ENCODE assay signal across 28 cellular contexts in genomic region chr4:112905728-112906127, GRCh38.
"Had no signal": no experiment of that assay in that cellular context is flagged by ENCODE, and none has a peak within 500 bp of the region (broad histone marks: within the 10 kb centered on the region; RNA-seq: fewer than 3 reads in every experiment).

No MANE protein-coding gene starts in this region.

- H3K27me3 Mint-ChIP-seq: dendritic cell treated with granulocyte-macrophage colony-stimulating factor and Interleukin-4, amounts not matched to agents 40 ng/mL and 50 ng/mL, for 4 days had no signal

- H3K27ac ChIP-seq: colonic mucosa, esophagus muscularis mucosa, foreskin keratinocyte, gastroesophageal sphincter, heart right ventricle, neutrophil, pancreas, right lobe of liver, thoracic aorta, tibial nerve, upper lobe of left lung, uterus had no signal

- H3K4me3 ChIP-seq: colonic mucosa, esophagus muscularis mucosa, gastroesophageal sphincter, heart right ventricle, lung, pancreas, right lobe of liver, thoracic aorta, tibial nerve, upper lobe of left lung, uterus had no signal

- DNase-seq: colonic mucosa; effector CD8-positive, alpha-beta T cell; foreskin keratinocyte; heart right ventricle; hippocampal formation; immature natural killer cell; islet precursor cell; kidney glomerular epithelial cell; left colon; natural killer cell; pancreas; right lobe of liver; stimulated activated CD4-positive, alpha-beta T cell treated with anti-CD3 and anti-CD28 coated beads, Interleukin-2, amount 100 ng/mL, for 24 hours; stimulated activated CD4-positive, alpha-beta T cell treated with anti-CD3 and anti-CD28 coated beads, Interleukin-4, amount 100 ng/mL, for 24 hours; stimulated activated naive CD4-positive, alpha-beta T cell treated with Interleukin-2 at 50 U/mL for 16 hours; substantia nigra; upper lobe of left lung; uterus had no signal

- H3K4me3 Mint-ChIP-seq: dendritic cell treated with granulocyte-macrophage colony-stimulating factor and Interleukin-4, amounts not matched to agents 40 ng/mL and 50 ng/mL, for 4 days; immature natural killer cell; memory B cell; natural killer cell; neural crest cell; stimulated activated effector memory CD8-positive, alpha-beta T cell treated with anti-CD3 and anti-CD28 coated beads, Interleukin-12 subunit alpha, Interleukin-12 subunit beta, amount 100 ng/mL, for 72 hours had no signal

- H3K4me1 ChIP-seq: colonic mucosa, pancreas, upper lobe of left lung, uterus had no signal

- H3K4me1 Mint-ChIP-seq: immature natural killer cell; stimulated activated effector memory CD8-positive, alpha-beta T cell treated with anti-CD3 and anti-CD28 coated beads, Interleukin-12 subunit alpha, Interleukin-12 subunit beta, amount 100 ng/mL, for 72 hours had no signal

- H3K27ac Mint-ChIP-seq: dendritic cell treated with granulocyte-macrophage colony-stimulating factor and Interleukin-4, amounts not matched to agents 40 ng/mL and 50 ng/mL, for 4 days; immature natural killer cell; memory B cell; natural killer cell; stimulated activated effector memory CD8-positive, alpha-beta T cell treated with anti-CD3 and anti-CD28 coated beads, Interleukin-12 subunit alpha, Interleukin-12 subunit beta, amount 100 ng/mL, for 72 hours had no signal

- H3K9me3 ChIP-seq: colonic mucosa, esophagus muscularis mucosa, gastroesophageal sphincter, heart right ventricle, neutrophil, pancreas, right lobe of liver, thoracic aorta, tibial nerve, upper lobe of left lung, uterus had no signal

- H3K36me3 Mint-ChIP-seq: immature natural killer cell; memory B cell; natural killer cell; stimulated activated effector memory CD8-positive, alpha-beta T cell treated with anti-CD3 and anti-CD28 coated beads, Interleukin-12 subunit alpha, Interleukin-12 subunit beta, amount 100 ng/mL, for 72 hours had no signal

- H3K27me3 ChIP-seq: colonic mucosa, esophagus muscularis mucosa, foreskin keratinocyte, gastroesophageal sphincter, heart right ventricle, pancreas, right lobe of liver, tibial nerve, upper lobe of left lung, uterus had no signal

- ATAC-seq: foreskin keratinocyte; gastroesophageal sphincter; left colon; natural killer cell; pancreas; right lobe of liver; stimulated activated effector memory CD8-positive, alpha-beta T cell treated with anti-CD3 and anti-CD28 coated beads, Interleukin-12 subunit alpha, Interleukin-12 subunit beta, amount 100 ng/mL, for 72 hours had no signal

- H3K36me3 ChIP-seq: colonic mucosa, esophagus muscularis mucosa, gastroesophageal sphincter, heart right ventricle, neutrophil, pancreas, right lobe of liver, thoracic aorta, tibial nerve, upper lobe of left lung, uterus had no signal

- H3K9me3 Mint-ChIP-seq: dendritic cell treated with granulocyte-macrophage colony-stimulating factor and Interleukin-4, amounts not matched to agents 40 ng/mL and 50 ng/mL, for 4 days; memory B cell; stimulated activated effector memory CD8-positive, alpha-beta T cell treated with anti-CD3 and anti-CD28 coated beads, Interleukin-12 subunit alpha, Interleukin-12 subunit beta, amount 100 ng/mL, for 72 hours had no signal
